Comparison of ENCODE assay signal across 16 cellular contexts in the genomic region with DNA sequence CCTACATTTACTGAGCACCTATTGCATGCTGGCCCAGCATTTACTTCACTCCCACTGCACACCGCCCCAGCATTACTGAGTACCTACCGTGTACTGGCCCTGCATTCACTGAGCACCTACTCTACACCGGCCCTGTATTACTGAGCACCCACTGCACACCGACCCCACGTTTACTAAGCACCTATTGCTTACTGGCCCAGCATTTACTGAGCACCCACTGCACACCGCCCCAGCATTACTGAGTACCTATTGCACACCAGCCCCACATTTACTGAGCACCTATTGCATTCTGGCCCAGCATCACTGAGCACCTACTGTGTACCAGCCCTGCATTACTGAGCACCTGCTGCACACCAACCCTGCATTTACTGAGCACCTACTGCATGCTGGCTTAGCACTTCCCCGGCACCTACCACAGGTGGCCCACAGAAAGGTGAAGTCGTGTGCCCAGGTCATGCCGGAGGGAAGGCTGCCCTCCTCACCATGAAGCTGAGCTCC. TPM values are rescaled to one million over a fixed set of nuclear protein-coding genes. Genes with fewer than 3 reads are reported as not detected.
A peak's percentile ranks its signal among the peaks of the same experiment; 100 is the strongest.
DNase-seq lines count a peak whose midpoint lies in the region; ATAC-seq and TF ChIP-seq lines count a peak whose summit lies in the region.
"Had no signal": no experiment of that assay in that cellular context is flagged by ENCODE, and none has a peak within 500 bp of the region (broad histone marks: within the 10 kb centered on the region; RNA-seq: fewer than 3 reads in every experiment).

No MANE protein-coding gene starts in this region.

- peaks cover 9% of the 10 kb centered on the region for H3K36me3 ChIP-seq in Karpas-422 (ENCODE audit: insufficient read depth, low read length)

- H3K4me3 ChIP-seq in Karpas-422 (ENCODE audit: low read length), result no peak overlapping the region

- H3K9me3 ChIP-seq in Karpas-422 (ENCODE audit: low read length), result no peaks in the 10 kb centered on the region

- H3K27ac ChIP-seq in Karpas-422 (ENCODE audit: low read length), result no peak overlapping the region

- H3K9me3 Mint-ChIP-seq in activated naive CD4-positive, alpha-beta T cell treated with anti-CD3 and anti-CD28 coated beads, Interleukin-2, amount 50 U/mL, for 24 hours, result no peaks in the 10 kb centered on the region
- H3K9me3 Mint-ChIP-seq in activated naive CD4-positive, alpha-beta T cell treated with anti-CD3 and anti-CD28 coated beads, Interleukin-2, amount 50 U/mL, for 72 hours, result no peaks in the 10 kb centered on the region
- H3K9me3 Mint-ChIP-seq in T-cell (no peaks in the 10 kb centered on the region), glutamatergic neuron (ENCODE audit: unreplicated experiment) (peaks cover 4% of the 10 kb centered on the region)
- no peaks in the 10 kb centered on the region for H3K9me3 Mint-ChIP-seq in stimulated activated effector memory CD8-positive, alpha-beta T cell treated with anti-CD3 and anti-CD28 coated beads, Interleukin-12 subunit alpha, Interleukin-12 subunit beta, amount 100 ng/mL, for 72 hours

- POLR2A ChIA-PET in T-cell (lab: Charles Lee), result no interaction called here

- H3K4me1 Mint-ChIP-seq in activated naive CD4-positive, alpha-beta T cell treated with anti-CD3 and anti-CD28 coated beads, Interleukin-2, amount 50 U/mL, for 24 hours, result peaks cover 35% of the 10 kb centered on the region
- H3K4me1 Mint-ChIP-seq in T-cell (peaks cover 32 to 49% (median 36%) of the 10 kb centered on the region in 3 donors), glutamatergic neuron (ENCODE audit: low read depth, unreplicated experiment) (peaks cover 4% of the 10 kb centered on the region)
- H3K4me1 Mint-ChIP-seq in stimulated activated effector memory CD8-positive, alpha-beta T cell treated with anti-CD3 and anti-CD28 coated beads, Interleukin-12 subunit alpha, Interleukin-12 subunit beta, amount 100 ng/mL, for 72 hours, result peaks cover 36% of the 10 kb centered on the region

- CTCF ChIA-PET in T-cell (lab: Charles Lee), result interaction anchor here in 1 of 2 donors (1.5 kb wide), 1 partner anchor 8 kb away, joined by 3 read pairs; no protein-coding TSS in a partner anchor

- no peak for DNase-seq in activated naive CD4-positive, alpha-beta T cell treated with anti-CD3 and anti-CD28 coated beads, Interleukin-2, amount 50 U/mL, for 72 hours (ENCODE audit: low spot score in 2 of 2)
- DNase-seq in T-cell (no peak), glutamatergic neuron (no peak), Karpas-422 (no peak), iPS-NIHi7 (ENCODE audit: extremely low spot score) (no peak), NCI-H1048 (lab: John Stamatoyannopoulos, UW) (no peak)
- DNase-seq in stimulated activated effector memory CD8-positive, alpha-beta T cell treated with anti-CD3 and anti-CD28 coated beads, Interleukin-12 subunit alpha, Interleukin-12 subunit beta, amount 100 ng/mL, for 72 hours (ENCODE audit: low spot score in 2 of 2), result no peak
- DNase-seq: DMS 273 treated with DMSO at 0.1 percent for 48 hours, NCI-H1417, NCI-H1930, NCI-H510A treated with DMSO at 0.1 percent for 48 hours, SHP77 had no signal

- no peak overlapping the region for H3K4me2 ChIP-seq in Karpas-422 (ENCODE audit: low read depth, low read length, poor library complexity, severe bottlenecking)

- no peak overlapping the region for H2AFZ ChIP-seq in Karpas-422 (ENCODE audit: low read length)

- peak overlapping the region; percentile 63 for H3K27ac Mint-ChIP-seq in activated naive CD4-positive, alpha-beta T cell treated with anti-CD3 and anti-CD28 coated beads, Interleukin-2, amount 50 U/mL, for 24 hours
- H3K27ac Mint-ChIP-seq in activated naive CD4-positive, alpha-beta T cell treated with anti-CD3 and anti-CD28 coated beads, Interleukin-2, amount 50 U/mL, for 72 hours, result no peak overlapping the region
- H3K27ac Mint-ChIP-seq in T-cell, result peak overlapping the region; percentile 60 to 66
- peak overlapping the region; percentile 40 for H3K27ac Mint-ChIP-seq in glutamatergic neuron (ENCODE audit: unreplicated experiment)
- H3K27ac Mint-ChIP-seq in stimulated activated effector memory CD8-positive, alpha-beta T cell treated with anti-CD3 and anti-CD28 coated beads, Interleukin-12 subunit alpha, Interleukin-12 subunit beta, amount 100 ng/mL, for 72 hours, result peak overlapping the region; percentile 9

- no peak for TF ChIP-seq CTCF in glutamatergic neuron (IDR thresholded peaks at IDR 0.05; ENCODE audit: partially characterized antibody, unreplicated experiment)

- peaks cover 3% of the 10 kb centered on the region for H3K79me2 ChIP-seq in Karpas-422 (ENCODE audit: low read length)

- no peaks in the 10 kb centered on the region for H3K9me2 ChIP-seq in Karpas-422 (replicated peaks; ENCODE audit: insufficient read depth, low read length)

- H3K4me3 Mint-ChIP-seq in activated naive CD4-positive, alpha-beta T cell treated with anti-CD3 and anti-CD28 coated beads, Interleukin-2, amount 50 U/mL, for 24 hours, result no peak overlapping the region
- H3K4me3 Mint-ChIP-seq in T-cell, result no peak overlapping the region
- H3K4me3 Mint-ChIP-seq in glutamatergic neuron (ENCODE audit: unreplicated experiment), result no peak overlapping the region
- no peak overlapping the region for H3K4me3 Mint-ChIP-seq in stimulated activated effector memory CD8-positive, alpha-beta T cell treated with anti-CD3 and anti-CD28 coated beads, Interleukin-12 subunit alpha, Interleukin-12 subunit beta, amount 100 ng/mL, for 72 hours

- H3K27me3 ChIP-seq in Karpas-422 (ENCODE audit: low read length), result no peaks in the 10 kb centered on the region

- no peak overlapping the region for H3K9ac ChIP-seq in Karpas-422 (ENCODE audit: low read length)

- no peak for ATAC-seq in activated naive CD4-positive, alpha-beta T cell treated with anti-CD3 and anti-CD28 coated beads, Interleukin-2, amount 50 U/mL, for 72 hours
- ATAC-seq in T-cell (replicated peaks in 1 of 4), result no peak
- no peak for ATAC-seq in stimulated activated effector memory CD8-positive, alpha-beta T cell treated with anti-CD3 and anti-CD28 coated beads, Interleukin-12 subunit alpha, Interleukin-12 subunit beta, amount 100 ng/mL, for 72 hours
- ATAC-seq: Panc1 had no signal

- no peaks in the 10 kb centered on the region for H4K20me1 ChIP-seq in Karpas-422 (ENCODE audit: insufficient read depth, low read depth, low read length)

- peaks cover 2% of the 10 kb centered on the region for H3K36me3 Mint-ChIP-seq in activated naive CD4-positive, alpha-beta T cell treated with anti-CD3 and anti-CD28 coated beads, Interleukin-2, amount 50 U/mL, for 24 hours
- H3K36me3 Mint-ChIP-seq in activated naive CD4-positive, alpha-beta T cell treated with anti-CD3 and anti-CD28 coated beads, Interleukin-2, amount 50 U/mL, for 72 hours, result no peaks in the 10 kb centered on the region
- H3K36me3 Mint-ChIP-seq in T-cell, result peaks cover 5% of the 10 kb centered on the region
- H3K36me3 Mint-ChIP-seq in glutamatergic neuron (ENCODE audit: unreplicated experiment), result peaks cover 5% of the 10 kb centered on the region
- H3K36me3 Mint-ChIP-seq in stimulated activated effector memory CD8-positive, alpha-beta T cell treated with anti-CD3 and anti-CD28 coated beads, Interleukin-12 subunit alpha, Interleukin-12 subunit beta, amount 100 ng/mL, for 72 hours, result peaks cover 20% of the 10 kb centered on the region

- H3K27me3 Mint-ChIP-seq in activated naive CD4-positive, alpha-beta T cell treated with anti-CD3 and anti-CD28 coated beads, Interleukin-2, amount 50 U/mL, for 24 hours, result no peaks in the 10 kb centered on the region
- H3K27me3 Mint-ChIP-seq in T-cell, result no peaks in the 10 kb centered on the region
- peaks cover 17% of the 10 kb centered on the region for H3K27me3 Mint-ChIP-seq in glutamatergic neuron (ENCODE audit: unreplicated experiment)

- H3K4me1 ChIP-seq in Karpas-422 (ENCODE audit: low read length), result peaks cover 9% of the 10 kb centered on the region

RNA-seq across cellular contexts. Expression of a gene that starts 6.9 kb away (rescaled TPM):
- 10 to 100 TPM in 1 of 2 donors, 1 to 10 TPM in 1; 5.9 to 10.2 TPM for total RNA-seq in activated naive CD4-positive, alpha-beta T cell treated with anti-CD3 and anti-CD28 coated beads, Interleukin-2, amount 50 U/mL, for 72 hours
- total RNA-seq in T-cell (10 to 100 TPM; 22.2 to 44.4 (median 39.4) TPM), glutamatergic neuron (ENCODE audit: unreplicated experiment) (20.0 TPM)
- total RNA-seq in Karpas-422 (2014; rRNA removed; shearing (Covaris generic); ENCODE audit: low replicate concordance), result 13.8 and 46.6 TPM in 2 replicates

RNA-seq across cellular contexts. Expression of a gene that starts 17.3 kb away (rescaled TPM):
- total RNA-seq in activated naive CD4-positive, alpha-beta T cell treated with anti-CD3 and anti-CD28 coated beads, Interleukin-2, amount 50 U/mL, for 72 hours, result 10 to 100 TPM; 46.3 to 59.6 TPM
- total RNA-seq in T-cell (10 to 100 TPM; 35.4 to 52.6 (median 51.3) TPM), glutamatergic neuron (ENCODE audit: unreplicated experiment) (136 TPM)
- 25.7 and 96.8 TPM in 2 replicates for total RNA-seq in Karpas-422 (2014; rRNA removed; shearing (Covaris generic); ENCODE audit: low replicate concordance)

RNA-seq across cellular contexts. Expression of a gene that starts 17.9 kb away (rescaled TPM):
- total RNA-seq in activated naive CD4-positive, alpha-beta T cell treated with anti-CD3 and anti-CD28 coated beads, Interleukin-2, amount 50 U/mL, for 72 hours, result under 1 TPM; 0.25 to 0.47 TPM
- 1 to 10 TPM in 3 of 5 donors, under 1 TPM in 2; 0.40 to 1.6 (median 1.4) TPM for total RNA-seq in T-cell
- total RNA-seq in glutamatergic neuron (ENCODE audit: unreplicated experiment), result 1.7 TPM
- total RNA-seq in Karpas-422 (2014; rRNA removed; shearing (Covaris generic); ENCODE audit: low replicate concordance), result 0.11 and 0.97 TPM in 2 replicates
- total RNA-seq: Daoy had no signal

RNA-seq across cellular contexts. Expression of a gene that starts 29.6 kb away (rescaled TPM):
- 10 to 100 TPM; 14.1 to 52.7 TPM for total RNA-seq in activated naive CD4-positive, alpha-beta T cell treated with anti-CD3 and anti-CD28 coated beads, Interleukin-2, amount 50 U/mL, for 72 hours
- total RNA-seq in T-cell (10 to 100 TPM; 66.2 to 91.0 (median 78.6) TPM), glutamatergic neuron (ENCODE audit: unreplicated experiment) (0.47 TPM)
- 0.32 TPM in 1 of 2 replicates, not detected in the other for total RNA-seq in Karpas-422 (2014; rRNA removed; shearing (Covaris generic); ENCODE audit: low replicate concordance)
- total RNA-seq: LHCN-M2 had no signal

RNA-seq across cellular contexts. Expression of a gene that starts 53.4 kb away (rescaled TPM):
- not detected for total RNA-seq in activated naive CD4-positive, alpha-beta T cell treated with anti-CD3 and anti-CD28 coated beads, Interleukin-2, amount 50 U/mL, for 72 hours
- total RNA-seq in T-cell, result 1 to 10 TPM in 4 of 5 donors, under 1 TPM in 1; 0.66 to 4.4 (median 3.4) TPM
- 343 TPM for total RNA-seq in glutamatergic neuron (ENCODE audit: unreplicated experiment)
- not detected in 2 replicates for total RNA-seq in Karpas-422 (2014; rRNA removed; shearing (Covaris generic); ENCODE audit: low replicate concordance)

Comparison
In these comparisons a context has a peak if more than half of its experiments do, and no peak if none do; other contexts are left out.
1. H3K27ac Mint-ChIP-seq: peak in activated naive CD4-positive, alpha-beta T cell treated with anti-CD3 and anti-CD28 coated beads, Interleukin-2, amount 50 U/mL, for 24 hours (single experiment), T-cell (2 of 2), glutamatergic neuron (single experiment) and stimulated activated effector memory CD8-positive, alpha-beta T cell treated with anti-CD3 and anti-CD28 coated beads, Interleukin-12 subunit alpha, Interleukin-12 subunit beta, amount 100 ng/mL, for 72 hours (single experiment); none in activated naive CD4-positive, alpha-beta T cell treated with anti-CD3 and anti-CD28 coated beads, Interleukin-2, amount 50 U/mL, for 72 hours (0 of 2).